Comparison of ENCODE assay signal across 22 cellular contexts in the genomic region with DNA sequence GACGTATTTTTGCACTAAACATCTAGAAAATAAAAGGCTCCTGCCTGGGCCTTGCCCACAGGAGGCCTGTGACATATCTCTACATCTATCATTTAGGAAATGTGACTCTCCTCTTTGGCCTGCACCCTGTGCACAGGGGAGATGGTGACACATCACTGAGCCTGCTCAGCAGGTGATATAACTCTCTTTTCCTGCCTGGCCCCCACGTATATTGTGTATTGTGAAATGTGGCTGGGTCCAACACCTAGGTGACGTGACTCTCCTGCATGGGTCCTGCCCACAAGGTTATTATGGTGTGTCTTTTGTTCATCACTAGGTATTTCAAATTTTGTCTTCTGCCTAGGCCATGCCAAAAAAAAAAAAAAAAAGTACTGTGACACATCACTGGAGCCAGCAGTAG.
DNase-seq lines count a peak whose midpoint lies in the region; ATAC-seq and TF ChIP-seq lines count a peak whose summit lies in the region.
"Had no signal": no experiment of that assay in that cellular context is flagged by ENCODE, and none has a peak within 500 bp of the region (broad histone marks: within the 10 kb centered on the region; RNA-seq: fewer than 3 reads in every experiment).

No MANE protein-coding gene starts in this region.

- H4K91ac ChIP-seq in trophoblast cell (ENCODE audit: low read depth, low read length), result no peak overlapping the region

- H3K79me2 ChIP-seq in PC-3 (ENCODE audit: low read length) (no peaks in the 10 kb centered on the region), trophoblast cell (ENCODE audit: control insufficient read depth, insufficient read depth, low read length, poor library complexity) (no peaks in the 10 kb centered on the region), neural progenitor cell (ENCODE audit: low read depth) (no peaks in the 10 kb centered on the region)

- H3K9me2 ChIP-seq in PC-3 (replicated peaks; ENCODE audit: low read length), result no peaks in the 10 kb centered on the region

- no peaks in the 10 kb centered on the region for H3K4me1 Mint-ChIP-seq in activated T-helper 17 cell treated with anti-CD3 and anti-CD28 coated beads, Interleukin-2, amount 50 U/mL, for 72 hours
- H3K4me1 Mint-ChIP-seq in neural progenitor cell, result no peaks in the 10 kb centered on the region
- H3K4me1 Mint-ChIP-seq in stimulated activated naive CD8-positive, alpha-beta T cell treated with anti-CD3 and anti-CD28 coated beads, Interleukin-15, amount 100 ng/mL, for 72 hours, result no peaks in the 10 kb centered on the region
- H3K4me1 Mint-ChIP-seq: CD14-positive monocyte; CD8-positive, alpha-beta memory T cell had no signal

- H2AFZ ChIP-seq in PC-3 (ENCODE audit: low read length) (no peak overlapping the region), trophoblast cell (ENCODE audit: insufficient read depth, low read length, poor library complexity) (no peak overlapping the region), neural progenitor cell (replicated peaks) (no peak overlapping the region)

- no peak overlapping the region for H3K4ac ChIP-seq in trophoblast cell (ENCODE audit: low read depth, low read length)

- intact Hi-C loops in PC-3 (cut with micrococcal nuclease), result no loop called here

- no peak overlapping the region for H2AK5ac ChIP-seq in trophoblast cell (ENCODE audit: low read length)

- no CpG with 5 or more reads among the region's 3 CpGs for WGBS in trophoblast cell (ENCODE audit: extremely low coverage, insufficient coverage, insufficient read length)

- H3K9me3 Mint-ChIP-seq in activated T-helper 17 cell treated with anti-CD3 and anti-CD28 coated beads, Interleukin-2, amount 50 U/mL, for 72 hours, result peaks cover 4% of the 10 kb centered on the region
- peaks cover 4% of the 10 kb centered on the region for H3K9me3 Mint-ChIP-seq in neural progenitor cell
- H3K9me3 Mint-ChIP-seq in stimulated activated naive CD8-positive, alpha-beta T cell treated with anti-CD3 and anti-CD28 coated beads, Interleukin-15, amount 100 ng/mL, for 72 hours, result peaks cover 12 to 48% of the 10 kb centered on the region in 2 donors
- H3K9me3 Mint-ChIP-seq: CD8-positive, alpha-beta memory T cell had no signal

- CTCF ChIA-PET in PC-3 (lab: Charles Lee), result no interaction called here

- no peaks in the 10 kb centered on the region for H3K36me3 ChIP-seq in PC-3 (ENCODE audit: low read depth, low read length)
- no peaks in the 10 kb centered on the region for H3K36me3 ChIP-seq in trophoblast cell (ENCODE audit: control insufficient read depth in 1 of 2, insufficient read depth in 2 of 2, low read length in 2 of 2)
- H3K36me3 ChIP-seq in neural progenitor cell, result no peaks in the 10 kb centered on the region
- H3K36me3 ChIP-seq: BE2C; BLaER1 treated with 17β-estradiol and CSF1 and Interleukin-3, amounts not matched to agents 10 nM and 100 nM had no signal

- DNase-seq in PC-3 (peak; percentile 67), trophoblast cell (peak; percentile 94 to 97), neural progenitor cell (ENCODE audit: low spot score) (no peak)
- no peak for DNase-seq in stimulated activated naive CD8-positive, alpha-beta T cell treated with anti-CD3 and anti-CD28 coated beads, Interleukin-15, amount 100 ng/mL, for 72 hours
- DNase-seq: 8988T; ACHN; AML-193; BE2C; CD4-positive, alpha-beta T cell; CD8-positive, alpha-beta memory T cell; DMS 273 treated with DMSO at 0.1 percent for 48 hours; DMS79; EL; GDM1; H7; HCEC 1CT had no signal

- H3K18ac ChIP-seq in trophoblast cell (ENCODE audit: low read length), result no peak overlapping the region

- no peak overlapping the region for H3K14ac ChIP-seq in trophoblast cell (ENCODE audit: low read length)

- peaks cover 9% of the 10 kb centered on the region; the same call in 1 of the 2 replicates for H3K9me3 ChIP-seq in PC-3 (ENCODE audit: low read length)
- H3K9me3 ChIP-seq in trophoblast cell (ENCODE audit: insufficient read depth, low read depth, low read length), result peaks cover 22% of the 10 kb centered on the region
- no peaks in the 10 kb centered on the region for H3K9me3 ChIP-seq in neural progenitor cell (ENCODE audit: low read depth)
- H3K9me3 ChIP-seq: BE2C; BLaER1 treated with 17β-estradiol and CSF1 and Interleukin-3, amounts not matched to agents 10 nM and 100 nM had no signal

- H3K27me3 Mint-ChIP-seq in activated T-helper 17 cell treated with anti-CD3 and anti-CD28 coated beads, Interleukin-2, amount 50 U/mL, for 72 hours, result no peaks in the 10 kb centered on the region
- H3K27me3 Mint-ChIP-seq in neural progenitor cell (ENCODE audit: insufficient read depth, low read depth), result peaks cover 9% of the 10 kb centered on the region
- no peaks in the 10 kb centered on the region for H3K27me3 Mint-ChIP-seq in stimulated activated naive CD8-positive, alpha-beta T cell treated with anti-CD3 and anti-CD28 coated beads, Interleukin-15, amount 100 ng/mL, for 72 hours
- H3K27me3 Mint-ChIP-seq: CD4-positive, alpha-beta T cell had no signal

- H3K79me1 ChIP-seq in trophoblast cell (ENCODE audit: low read length), result no peaks in the 10 kb centered on the region

- POLR2A ChIA-PET in PC-3 (lab: Charles Lee; ENCODE audit: unreplicated experiment), result no interaction called here

- H3K23ac ChIP-seq in trophoblast cell (ENCODE audit: low read length), result no peak overlapping the region

- H2BK120ac ChIP-seq in trophoblast cell (ENCODE audit: insufficient read depth, low read length, poor library complexity), result no peak overlapping the region

- H4K20me1 ChIP-seq in PC-3 (ENCODE audit: low read length), result no peaks in the 10 kb centered on the region
- H4K20me1 ChIP-seq in neural progenitor cell (ENCODE audit: low read depth), result no peaks in the 10 kb centered on the region
- H4K20me1 ChIP-seq: BLaER1 treated with 17β-estradiol and CSF1 and Interleukin-3, amounts not matched to agents 10 nM and 100 nM had no signal

- no peak overlapping the region for H3K27ac Mint-ChIP-seq in activated T-helper 17 cell treated with anti-CD3 and anti-CD28 coated beads, Interleukin-2, amount 50 U/mL, for 72 hours
- no peak overlapping the region for H3K27ac Mint-ChIP-seq in neural progenitor cell
- H3K27ac Mint-ChIP-seq in stimulated activated naive CD8-positive, alpha-beta T cell treated with anti-CD3 and anti-CD28 coated beads, Interleukin-15, amount 100 ng/mL, for 72 hours, result no peak overlapping the region
- H3K27ac Mint-ChIP-seq: CD14-positive monocyte; CD4-positive, alpha-beta T cell had no signal

- no peak overlapping the region for H2BK12ac ChIP-seq in trophoblast cell (ENCODE audit: low read length)

- H3K4me3 ChIP-seq in PC-3 (ENCODE audit: low read length), result no peak overlapping the region
- H3K4me3 ChIP-seq in trophoblast cell (ENCODE audit: low read depth, low read length), result no peak overlapping the region
- no peak overlapping the region for H3K4me3 ChIP-seq in neural progenitor cell
- H3K4me3 ChIP-seq: A549; BLaER1 treated with 17β-estradiol and CSF1 and Interleukin-3, amounts not matched to agents 10 nM and 100 nM; GM12878 had no signal

- H3F3A ChIP-seq in PC-3 (ENCODE audit: low read length, unreplicated experiment), result no peaks in the 10 kb centered on the region
- no peaks in the 10 kb centered on the region for H3F3A ChIP-seq in neural progenitor cell (ENCODE audit: low read depth)

- H3K27me3 ChIP-seq in PC-3 (ENCODE audit: low read length), result no peaks in the 10 kb centered on the region
- H3K27me3 ChIP-seq in trophoblast cell (ENCODE audit: insufficient read depth, low read length), result no peaks in the 10 kb centered on the region
- no peaks in the 10 kb centered on the region for H3K27me3 ChIP-seq in neural progenitor cell
- H3K27me3 ChIP-seq: BE2C; BLaER1 treated with 17β-estradiol and CSF1 and Interleukin-3, amounts not matched to agents 10 nM and 100 nM had no signal

- H3K9ac ChIP-seq in PC-3 (ENCODE audit: low read length), result peak overlapping the region; percentile 46; the same call in 1 of the 2 replicates
- no peak overlapping the region for H3K9ac ChIP-seq in trophoblast cell (ENCODE audit: low read length)
- no peak overlapping the region for H3K9ac ChIP-seq in neural progenitor cell
- H3K9ac ChIP-seq: BLaER1 treated with 17β-estradiol and CSF1 and Interleukin-3, amounts not matched to agents 10 nM and 100 nM had no signal

- no peak overlapping the region for H4K8ac ChIP-seq in trophoblast cell (ENCODE audit: low read depth, low read length)

- TF ChIP-seq CTCF in PC-3 (conservative IDR thresholded peaks at IDR 0.05; ENCODE audit: low read depth, low read length) (no peak), neural progenitor cell (IDR thresholded peaks at IDR 0.05) (no peak)

- H3K4me2 ChIP-seq in PC-3 (ENCODE audit: low read length) (no peak overlapping the region), trophoblast cell (ENCODE audit: low read length) (no peak overlapping the region), neural progenitor cell (no peak overlapping the region)
- H3K4me2 ChIP-seq: A549; BLaER1 treated with 17β-estradiol and CSF1 and Interleukin-3, amounts not matched to agents 10 nM and 100 nM had no signal

- H3K27ac ChIP-seq in PC-3 (ENCODE audit: low read length) (peak overlapping the region; percentile 88), trophoblast cell (ENCODE audit: low read depth, low read length) (no peak overlapping the region), neural progenitor cell (no peak overlapping the region)
- H3K27ac ChIP-seq: A549; BLaER1 treated with 17β-estradiol and CSF1 and Interleukin-3, amounts not matched to agents 10 nM and 100 nM had no signal

- no peak overlapping the region for H3K4me3 Mint-ChIP-seq in activated T-helper 17 cell treated with anti-CD3 and anti-CD28 coated beads, Interleukin-2, amount 50 U/mL, for 72 hours
- no peak overlapping the region for H3K4me3 Mint-ChIP-seq in neural progenitor cell
- no peak overlapping the region for H3K4me3 Mint-ChIP-seq in stimulated activated naive CD8-positive, alpha-beta T cell treated with anti-CD3 and anti-CD28 coated beads, Interleukin-15, amount 100 ng/mL, for 72 hours
- H3K4me3 Mint-ChIP-seq: CD14-positive monocyte; CD4-positive, alpha-beta T cell; CD8-positive, alpha-beta memory T cell had no signal

- H4K12ac ChIP-seq in trophoblast cell (ENCODE audit: low read depth, low read length), result no peak overlapping the region

- H3K4me1 ChIP-seq in PC-3 (ENCODE audit: insufficient read depth, low read length), result peaks cover 32% of the 10 kb centered on the region
- no peaks in the 10 kb centered on the region for H3K4me1 ChIP-seq in trophoblast cell (ENCODE audit: control insufficient read depth in 1 of 2, insufficient read depth in 2 of 2, low read length in 2 of 2)
- H3K4me1 ChIP-seq in neural progenitor cell, result no peaks in the 10 kb centered on the region
- H3K4me1 ChIP-seq: A549, BE2C had no signal

- ATAC-seq in PC-3 (peak; percentile 18; the same call in 1 of the 2 replicates), GM21619 (IDR thresholded peaks at IDR 0.05; ENCODE audit: unreplicated experiment) (no peak)
- peak; percentile 35 for ATAC-seq in activated T-helper 17 cell treated with anti-CD3 and anti-CD28 coated beads, Interleukin-2, amount 50 U/mL, for 72 hours (replicated peaks)
- ATAC-seq in stimulated activated naive CD8-positive, alpha-beta T cell treated with anti-CD3 and anti-CD28 coated beads, Interleukin-15, amount 100 ng/mL, for 72 hours, result no peak
- ATAC-seq: A549, GM12878 had no signal

- BruUV-seq in PC-3 (replicated peaks; lab: Mats Ljungman, UMichigan), result no TSS peak

- H3K36me3 Mint-ChIP-seq in activated T-helper 17 cell treated with anti-CD3 and anti-CD28 coated beads, Interleukin-2, amount 50 U/mL, for 72 hours (ENCODE audit: low read depth), result no peaks in the 10 kb centered on the region
- peaks cover 2% of the 10 kb centered on the region for H3K36me3 Mint-ChIP-seq in neural progenitor cell
- H3K36me3 Mint-ChIP-seq: CD14-positive monocyte had no signal

- H2BK5ac ChIP-seq in trophoblast cell (ENCODE audit: low read depth, low read length, poor library complexity), result no peak overlapping the region

Comparison
In these comparisons a context has a peak if more than half of its experiments do, and no peak if none do; other contexts are left out.
1. ATAC-seq: peak in PC-3 (single experiment) and activated T-helper 17 cell treated with anti-CD3 and anti-CD28 coated beads, Interleukin-2, amount 50 U/mL, for 72 hours (single experiment); none in GM21619 (single experiment) and stimulated activated naive CD8-positive, alpha-beta T cell treated with anti-CD3 and anti-CD28 coated beads, Interleukin-15, amount 100 ng/mL, for 72 hours (single experiment).
2. DNase-seq: peak in PC-3 (single experiment) and trophoblast cell (2 of 2); none in neural progenitor cell (single experiment) and stimulated activated naive CD8-positive, alpha-beta T cell treated with anti-CD3 and anti-CD28 coated beads, Interleukin-15, amount 100 ng/mL, for 72 hours (0 of 2).